Comparison of ENCODE assay signal across 1 cellular context in genomic region chr1:26959722-26960624, GRCh38.
TF ChIP-seq lines count a peak whose summit lies in the region.

TSS of gene KDF1 (minus strand) at chr1:26960468. CDS start at chr1:26952380, 8,088 bp downstream.

TF ChIP-seq in IMR-90, 13 proteins besides CTCF, POLR2A, EP300 and RAD21 (continued from another document):
- TF ChIP-seq BHLHE40 (IDR thresholded peaks at IDR 0.05; ENCODE audit: low read depth, low read length) (no peak), SMC3 (IDR thresholded peaks at IDR 0.05; ENCODE audit: low read depth, low read length) (no peak), ELK1 (IDR thresholded peaks at IDR 0.05; ENCODE audit: borderline replicate concordance, low read depth, low read length) (no peak)
TF ChIP-seq in IMR-90: peak in this region for 0.
